ENCODE assay signal across 26 cellular contexts in the genomic region with DNA sequence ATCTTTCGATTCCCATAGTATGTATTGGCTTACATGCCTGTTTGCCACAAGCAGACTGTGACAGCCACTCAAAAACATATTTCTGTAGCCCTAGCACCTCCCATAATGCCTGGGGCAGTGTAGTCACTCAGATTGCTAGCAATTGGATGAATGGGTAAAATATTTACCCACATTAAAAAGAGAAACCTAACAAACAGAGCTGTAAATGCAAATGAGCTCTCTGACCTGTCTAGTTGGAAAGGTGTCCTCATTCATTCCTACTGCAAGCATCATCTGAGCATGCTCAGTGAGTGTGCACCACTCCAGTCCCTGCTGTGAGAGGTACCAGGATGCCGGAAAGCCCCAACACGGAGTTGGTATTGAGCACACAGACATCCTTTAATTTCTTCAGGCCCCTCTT.
DNase-seq lines count a peak whose midpoint lies in the region; ATAC-seq and TF ChIP-seq lines count a peak whose summit lies in the region.
"Had no signal": no experiment of that assay in that cellular context is flagged by ENCODE, and none has a peak within 500 bp of the region (broad histone marks: within the 10 kb centered on the region; RNA-seq: fewer than 3 reads in every experiment).

No MANE protein-coding gene starts in this region.

- WGBS in mesendoderm (ENCODE audit: extremely low coverage, insufficient coverage, low lambda C conversion rate) = no CpG with 5 or more reads among the region's 3 CpGs

- H3K36me3 Mint-ChIP-seq in T-cell = no peaks in the 10 kb centered on the region
- H3K36me3 Mint-ChIP-seq: activated naive CD8-positive, alpha-beta T cell treated with anti-CD3 and anti-CD28 coated beads for 36 hours; naive B cell had no signal

- H3K27me3 Mint-ChIP-seq in T-cell = no peaks in the 10 kb centered on the region
- H3K27me3 Mint-ChIP-seq: CD4-positive, alpha-beta memory T cell had no signal

- H4K8ac ChIP-seq in mesendoderm (ENCODE audit: low read depth, low read length) = no peak overlapping the region

- H3K27me3 ChIP-seq in mesendoderm (ENCODE audit: insufficient read depth, low read length, poor library complexity) (no peaks in the 10 kb centered on the region), Karpas-422 (ENCODE audit: low read length) (no peaks in the 10 kb centered on the region)
- H3K27me3 ChIP-seq: breast epithelium, neutrophil, tibial nerve had no signal

- no peak overlapping the region for H2BK15ac ChIP-seq in mesendoderm (replicated peaks; ENCODE audit: low read depth)

- no peak overlapping the region for H3K18ac ChIP-seq in mesendoderm (ENCODE audit: low read length)

- H3K4me3 ChIP-seq in epithelial cell of esophagus (ENCODE audit: low read length) (no peak overlapping the region), mesendoderm (ENCODE audit: low read length) (no peak overlapping the region), Karpas-422 (ENCODE audit: low read length) (no peak overlapping the region)
- H3K4me3 ChIP-seq: breast epithelium, left ventricle myocardium inferior, tibial nerve had no signal

- H2AFZ ChIP-seq in Karpas-422 (ENCODE audit: low read length) = no peak overlapping the region

- peaks cover 1% of the 10 kb centered on the region for H3K4me1 ChIP-seq in mesendoderm (ENCODE audit: control insufficient read depth, low read depth, low read length)
- H3K4me1 ChIP-seq in Karpas-422 (ENCODE audit: low read length) = no peaks in the 10 kb centered on the region
- H3K4me1 ChIP-seq: breast epithelium, left ventricle myocardium inferior, tibial nerve had no signal

- no peaks in the 10 kb centered on the region for H3K36me3 ChIP-seq in mesendoderm (ENCODE audit: control insufficient read depth, insufficient read depth, low read length)
- no peaks in the 10 kb centered on the region for H3K36me3 ChIP-seq in Karpas-422 (ENCODE audit: insufficient read depth, low read length)
- H3K36me3 ChIP-seq: breast epithelium, neutrophil had no signal

- TF ChIP-seq CTCF in epithelial cell of esophagus (IDR thresholded peaks at IDR 0.05; ENCODE audit: insufficient read depth, low read depth, low read length, missing control alignments) = no peak

- POLR2A ChIA-PET in T-cell (lab: Charles Lee) = interaction anchor here in 1 of 2 donors (0.7 kb wide), 1 partner anchor 11 kb away, joined by 3 read pairs; no protein-coding TSS in a partner anchor

- H2AK5ac ChIP-seq in mesendoderm (ENCODE audit: low read length) = no peak overlapping the region

- DNase-seq in M059J (ENCODE audit: low read depth) (peak; percentile 39), NCI-H345 (lab: John Stamatoyannopoulos, UW) (peak; percentile 68), epithelial cell of esophagus (ENCODE audit: low read depth) (peak; percentile 75), mesendoderm (no peak), Karpas-422 (no peak), T-cell (no peak)
- no peak for DNase-seq in stimulated activated CD4-positive, alpha-beta T cell treated with anti-CD3 and anti-CD28 coated beads, Interleukin-15, amount 100 ng/mL, for 24 hours
- DNase-seq: activated CD4-positive, alpha-beta T cell treated with anti-CD3 and anti-CD28 coated beads for 48 hours; activated effector memory CD4-positive, alpha-beta T cell treated with anti-CD3 and anti-CD28 coated beads, Interleukin-2, amount 50 U/mL, for 16 hours; activated naive CD8-positive, alpha-beta T cell treated with anti-CD3 and anti-CD28 coated beads for 36 hours; anterior cingulate cortex; CD4-positive, alpha-beta memory T cell; hypothalamus; left ventricle myocardium inferior; naive B cell; NCI-H1436; NCI-H2171 treated with DMSO at 0.1 percent for 48 hours; NCI-H82; stimulated activated CD4-positive, alpha-beta T cell treated with anti-CD3 and anti-CD28 coated beads, Interleukin-2, amount 100 ng/mL, for 48 hours; SW 1271 had no signal

- no peak overlapping the region for H3K56ac ChIP-seq in mesendoderm (ENCODE audit: low read length)

- H3K23ac ChIP-seq in mesendoderm (ENCODE audit: low read length) = peak overlapping the region; percentile 53

- no peak overlapping the region for H3K27ac ChIP-seq in mesendoderm (ENCODE audit: low read depth, low read length)
- no peak overlapping the region for H3K27ac ChIP-seq in Karpas-422 (ENCODE audit: low read length)
- H3K27ac ChIP-seq: breast epithelium, left ventricle myocardium inferior, neutrophil, tibial nerve had no signal

- no peaks in the 10 kb centered on the region for H3K9me2 ChIP-seq in Karpas-422 (replicated peaks; ENCODE audit: insufficient read depth, low read length)

- H2BK5ac ChIP-seq in mesendoderm (ENCODE audit: low read length) = no peak overlapping the region

- H3K9me3 ChIP-seq in Karpas-422 (ENCODE audit: low read length) = no peaks in the 10 kb centered on the region
- H3K9me3 ChIP-seq: breast epithelium, left ventricle myocardium inferior, neutrophil, tibial nerve had no signal

- H3K4me2 ChIP-seq in mesendoderm (ENCODE audit: low read length) = no peak overlapping the region
- no peak overlapping the region for H3K4me2 ChIP-seq in Karpas-422 (ENCODE audit: low read depth, low read length, poor library complexity, severe bottlenecking)

- no peaks in the 10 kb centered on the region for H4K20me1 ChIP-seq in Karpas-422 (ENCODE audit: insufficient read depth, low read depth, low read length)

- no peaks in the 10 kb centered on the region for H3K79me1 ChIP-seq in mesendoderm (ENCODE audit: low read length)

- H3K4ac ChIP-seq in mesendoderm (ENCODE audit: low read depth, low read length) = no peak overlapping the region

- CTCF ChIA-PET in T-cell (lab: Charles Lee) = no interaction called here

- H4K5ac ChIP-seq in mesendoderm (ENCODE audit: low read length) = no peak overlapping the region

- H3K9me3 Mint-ChIP-seq in T-cell = no peaks in the 10 kb centered on the region
- H3K9me3 Mint-ChIP-seq: activated naive CD8-positive, alpha-beta T cell treated with anti-CD3 and anti-CD28 coated beads for 36 hours; CD4-positive, alpha-beta memory T cell had no signal

- H3K4me1 Mint-ChIP-seq in T-cell = no peaks in the 10 kb centered on the region
- H3K4me1 Mint-ChIP-seq: activated naive CD8-positive, alpha-beta T cell treated with anti-CD3 and anti-CD28 coated beads for 36 hours; B cell; CD4-positive, alpha-beta memory T cell; naive B cell had no signal

- H3K9ac ChIP-seq in mesendoderm (ENCODE audit: low read length) (no peak overlapping the region), Karpas-422 (ENCODE audit: low read length) (no peak overlapping the region)

- ATAC-seq in HG03378 (IDR thresholded peaks at IDR 0.05; ENCODE audit: unreplicated experiment) (no peak), T-cell (replicated peaks in 1 of 4) (no peak)
- ATAC-seq: sciatic nerve had no signal

- H3K27ac Mint-ChIP-seq in T-cell = no peak overlapping the region
- H3K27ac Mint-ChIP-seq: activated naive CD8-positive, alpha-beta T cell treated with anti-CD3 and anti-CD28 coated beads for 36 hours; B cell had no signal

- no peak overlapping the region for H2BK120ac ChIP-seq in mesendoderm (ENCODE audit: low read depth, low read length)

- H3K79me2 ChIP-seq in mesendoderm (ENCODE audit: control insufficient read depth, insufficient read depth, low read length) (no peaks in the 10 kb centered on the region), Karpas-422 (ENCODE audit: low read length) (no peaks in the 10 kb centered on the region)

- H3K4me3 Mint-ChIP-seq in T-cell = no peak overlapping the region
- H3K4me3 Mint-ChIP-seq: activated naive CD8-positive, alpha-beta T cell treated with anti-CD3 and anti-CD28 coated beads for 36 hours; B cell; CD4-positive, alpha-beta memory T cell; naive B cell had no signal

Comparison
In these comparisons a context has a peak if more than half of its experiments do, and no peak if none do; other contexts are left out.
1. DNase-seq: peak in M059J (single experiment), NCI-H345 (single experiment) and epithelial cell of esophagus (single experiment); none in mesendoderm (single experiment), stimulated activated CD4-positive, alpha-beta T cell treated with anti-CD3 and anti-CD28 coated beads, Interleukin-15, amount 100 ng/mL, for 24 hours (single experiment), Karpas-422 (single experiment) and T-cell (0 of 34).